In the genomic region with DNA sequence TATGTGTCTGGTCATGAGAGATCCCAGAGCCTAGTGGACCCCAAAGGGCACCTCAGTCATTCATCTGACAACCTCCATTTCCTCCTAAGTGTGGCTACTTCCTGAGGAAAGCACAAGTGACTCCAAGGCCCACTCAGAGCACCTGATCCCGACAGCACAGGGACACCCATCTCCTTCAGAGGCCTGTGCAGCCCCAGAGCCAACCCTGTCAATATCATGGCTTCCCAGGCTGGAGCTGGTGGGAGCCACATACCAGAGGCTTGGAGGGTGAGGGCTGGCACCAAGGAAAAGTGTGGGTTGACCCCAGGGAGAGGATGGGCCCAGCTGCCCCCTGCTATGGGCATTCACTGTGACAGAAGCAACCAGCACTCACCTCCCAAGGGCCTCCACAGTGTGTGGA, we compare ENCODE assay signal across 15 cellular contexts.
DNase-seq lines count a peak whose midpoint lies in the region; ATAC-seq lines count a peak whose summit lies in the region.
"Had no signal": no experiment of that assay in that cellular context is flagged by ENCODE, and none has a peak within 500 bp of the region (broad histone marks: within the 10 kb centered on the region; RNA-seq: fewer than 3 reads in every experiment).

No MANE protein-coding gene starts in this region.

- peaks cover 0 to 17% (median 4%) of the 10 kb centered on the region in 3 donors for H3K36me3 Mint-ChIP-seq in immature natural killer cell
- H3K36me3 Mint-ChIP-seq in T-cell = no peaks in the 10 kb centered on the region

- no peak overlapping the region for H2AK5ac ChIP-seq in neuronal stem cell (ENCODE audit: low read depth, low read length)

- no peak overlapping the region for H2BK12ac ChIP-seq in neuronal stem cell (ENCODE audit: low read length)

- no peak overlapping the region for H4K91ac ChIP-seq in neuronal stem cell (ENCODE audit: low read depth, low read length, poor library complexity)

- peak overlapping the region; percentile 4 for H2BK15ac ChIP-seq in neuronal stem cell (ENCODE audit: low read length)

- no peak overlapping the region for H3K4me3 Mint-ChIP-seq in immature natural killer cell
- no peak overlapping the region for H3K4me3 Mint-ChIP-seq in T-cell

- no peak overlapping the region for H2AFZ ChIP-seq in neuronal stem cell (ENCODE audit: low read length)
- H2AFZ ChIP-seq: GM23248 had no signal

- H3K27ac Mint-ChIP-seq in immature natural killer cell (peak overlapping the region; percentile 8 to 91 (median 40)), T-cell (no peak overlapping the region)
- H3K27ac Mint-ChIP-seq: CD8-positive, alpha-beta memory T cell had no signal

- no peaks in the 10 kb centered on the region for H3K79me1 ChIP-seq in neuronal stem cell (ENCODE audit: low read depth, low read length)

- H3K4me2 ChIP-seq in neuronal stem cell (ENCODE audit: insufficient read depth, low read length, poor library complexity, severe bottlenecking) = no peak overlapping the region

- POLR2A ChIA-PET in T-cell (lab: Charles Lee) = no interaction called here

- no peak overlapping the region for H2BK5ac ChIP-seq in neuronal stem cell (ENCODE audit: low read length)

- CTCF ChIA-PET in T-cell (lab: Charles Lee) = no interaction called here

- H3K27me3 ChIP-seq in neuronal stem cell (ENCODE audit: control insufficient read depth in 3 of 3, insufficient read depth in 3 of 3, low read depth in 1 of 3, low read length in 3 of 3) = no peaks in the 10 kb centered on the region

- H3K18ac ChIP-seq in neuronal stem cell (ENCODE audit: low read length) = no peak overlapping the region

- peaks cover 44 to 52% of the 10 kb centered on the region in 2 donors for H3K4me1 Mint-ChIP-seq in immature natural killer cell
- H3K4me1 Mint-ChIP-seq in T-cell = peaks cover 0 to 6% (median 5%) of the 10 kb centered on the region in 3 donors

- H3K9me3 Mint-ChIP-seq in immature natural killer cell (no peaks in the 10 kb centered on the region), T-cell (peaks cover 5 to 15% (median 9%) of the 10 kb centered on the region in 3 donors)

- H3K4ac ChIP-seq in neuronal stem cell (ENCODE audit: low read length) = no peak overlapping the region

- H3K36me3 ChIP-seq in neuronal stem cell (replicated peaks in 1 of 2; ENCODE audit: control insufficient read depth in 2 of 2, insufficient read depth in 2 of 2, low read length in 2 of 2) = no peaks in the 10 kb centered on the region

- H3K27me3 Mint-ChIP-seq in immature natural killer cell (ENCODE audit: low read depth in 3 of 3) = peaks cover 0 to 6% (median 1%) of the 10 kb centered on the region in 3 donors
- H3K27me3 Mint-ChIP-seq in T-cell = peaks cover 12 to 20% of the 10 kb centered on the region in 2 donors

- H3K9me3 ChIP-seq in neuronal stem cell (replicated peaks in 1 of 2; ENCODE audit: control insufficient read depth in 2 of 2, insufficient read depth in 1 of 2, low read depth in 1 of 2, low read length in 2 of 2) = peaks cover 5 to 18% of the 10 kb centered on the region in 2 donors
- H3K9me3 ChIP-seq: Caco-2 had no signal

- H3K4me3 ChIP-seq in neuronal stem cell (ENCODE audit: low read length in 2 of 2) = no peak overlapping the region
- H3K4me3 ChIP-seq: GM23248 had no signal

- H3K14ac ChIP-seq in neuronal stem cell (ENCODE audit: low read length) = no peak overlapping the region

- DNase-seq in activated CD8-positive, alpha-beta memory T cell treated with anti-CD3 and anti-CD28 coated beads for 24 hours = peak; percentile 32
- no peak for DNase-seq in activated CD8-positive, alpha-beta memory T cell treated with anti-CD3 and anti-CD28 coated beads, Interleukin-2, amount 50 U/mL, for 48 hours
- no peak for DNase-seq in immature natural killer cell
- no peak for DNase-seq in neuronal stem cell (ENCODE audit: low spot score)
- no peak for DNase-seq in T-cell
- no peak for DNase-seq in stimulated activated CD4-positive, alpha-beta T cell treated with anti-CD3 and anti-CD28 coated beads, Interleukin-2, amount 100 ng/mL, for 48 hours
- DNase-seq: Caco-2; CD8-positive, alpha-beta memory T cell; DMS53; GF-D8; GM23248 had no signal

- H3K27ac ChIP-seq in neuronal stem cell (replicated peaks; ENCODE audit: low read length) = no peak overlapping the region
- H3K27ac ChIP-seq: 22Rv1, GM23248, HL-60 had no signal

- peaks cover 32 to 37% of the 10 kb centered on the region in 2 donors for H3K4me1 ChIP-seq in neuronal stem cell (ENCODE audit: control insufficient read depth in 2 of 2, insufficient read depth in 1 of 2, low read depth in 1 of 2, low read length in 2 of 2)

- WGBS in neuronal stem cell (ENCODE audit: extremely low coverage in 2 of 2, insufficient read length in 2 of 2, insufficient replicate concordance in 1 of 2), 2 donors = no CpG with 5 or more reads among the region's 1 CpG

- H2BK120ac ChIP-seq in neuronal stem cell (ENCODE audit: low read depth, low read length) = no peak overlapping the region

- ATAC-seq in GM19023 (IDR thresholded peaks at IDR 0.05; ENCODE audit: unreplicated experiment) (no peak), T-cell (replicated peaks in 1 of 4) (no peak), GM21423 (IDR thresholded peaks at IDR 0.05; ENCODE audit: unreplicated experiment) (no peak)

- H3K23ac ChIP-seq in neuronal stem cell (ENCODE audit: low read depth, low read length, poor library complexity) = no peak overlapping the region

- H3K9ac ChIP-seq in neuronal stem cell (ENCODE audit: low read depth, low read length, poor library complexity) = no peak overlapping the region
- H3K9ac ChIP-seq: GM23248 had no signal

- H4K8ac ChIP-seq in neuronal stem cell (ENCODE audit: low read depth, low read length) = no peak overlapping the region

Comparison
In these comparisons a context has a peak if more than half of its experiments do, and no peak if none do; other contexts are left out.
1. H3K27ac Mint-ChIP-seq: peak in immature natural killer cell (6 of 6); none in T-cell (0 of 2).